Comparison of ENCODE assay signal across 8 cellular contexts in the genomic region with DNA sequence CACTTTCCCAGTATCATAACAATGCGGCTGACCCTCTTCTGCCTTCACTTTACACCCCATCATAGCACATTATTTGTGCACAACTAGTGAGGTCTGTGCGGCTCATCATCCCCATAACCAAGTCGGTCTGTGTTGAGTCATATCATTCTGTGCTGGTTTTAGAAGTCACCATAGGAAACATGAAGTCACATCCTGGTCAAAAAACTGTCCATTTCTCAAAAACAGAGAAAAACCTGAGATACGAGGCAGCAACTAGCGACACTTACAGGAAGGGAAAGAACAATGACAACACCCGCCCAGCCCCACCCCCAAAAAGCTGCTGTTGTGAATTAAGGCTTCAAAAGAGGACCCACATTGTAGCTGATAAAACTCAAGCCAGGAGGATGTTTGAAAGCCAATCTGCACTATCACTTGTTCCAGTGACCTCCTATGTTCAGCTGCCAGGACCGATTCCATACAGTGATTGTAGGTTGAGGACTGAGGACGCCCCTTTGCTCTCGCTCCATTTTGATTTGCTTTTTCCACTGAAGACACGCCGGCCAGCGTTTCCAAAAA.
A peak's percentile ranks its signal among the peaks of the same experiment; 100 is the strongest.
DNase-seq lines count a peak whose midpoint lies in the region; ATAC-seq lines count a peak whose summit lies in the region.

No MANE protein-coding gene starts in this region.

- ATAC-seq in HG02973 (IDR thresholded peaks at IDR 0.05; ENCODE audit: unreplicated experiment) (peak; percentile 94), left ventricle myocardium superior (peak; percentile 43), HG03025 (IDR thresholded peaks at IDR 0.05; ENCODE audit: low FRiP score, unreplicated experiment) (no peak)

- intact Hi-C loops in left ventricle myocardium superior (cut with micrococcal nuclease) = no loop called here

- DNase-seq in GM19240 (ENCODE audit: insufficient read length, low spot score) (peak; percentile 65), left ventricle myocardium superior (no peak), hepatic stellate cell (ENCODE audit: low spot score) (no peak), C1 segment of cervical spinal cord (lab: John Stamatoyannopoulos, UW) (no peak), NCI-H69 (lab: John Stamatoyannopoulos, UW) (no peak)
- DNase-seq in activated CD4-positive, CD25-positive, alpha-beta regulatory T cell treated with anti-CD3 and anti-CD28 coated beads, Interleukin-2, amount 50 U/mL, for 72 hours = peak; percentile 47

Comparison
In these comparisons a context has a peak if more than half of its experiments do, and no peak if none do; other contexts are left out.
1. DNase-seq: peak in GM19240 (single experiment) and activated CD4-positive, CD25-positive, alpha-beta regulatory T cell treated with anti-CD3 and anti-CD28 coated beads, Interleukin-2, amount 50 U/mL, for 72 hours (single experiment); none in left ventricle myocardium superior (single experiment), hepatic stellate cell (single experiment), C1 segment of cervical spinal cord (0 of 14) and NCI-H69 (single experiment).